In genomic region chr1:88274431-88274830, GRCh38 we compare ENCODE assay signal across 25 cellular contexts.
DNase-seq lines count a peak whose midpoint lies in the region; ATAC-seq and TF ChIP-seq lines count a peak whose summit lies in the region.
"Had no signal": no experiment of that assay in that cellular context is flagged by ENCODE, and none has a peak within 500 bp of the region (broad histone marks: within the 10 kb centered on the region; RNA-seq: fewer than 3 reads in every experiment).

No MANE protein-coding gene starts in this region.

- no peaks in the 10 kb centered on the region for H4K20me1 ChIP-seq in GM23338 (replicated peaks; ENCODE audit: insufficient read depth)
- no peaks in the 10 kb centered on the region for H4K20me1 ChIP-seq in osteoblast (ENCODE audit: insufficient read depth, low read length)
- H4K20me1 ChIP-seq: BLaER1 had no signal

- H3K4me1 Mint-ChIP-seq in GM23338 (peaks cover 15% of the 10 kb centered on the region; the same call in 2 of the 3 replicates), endodermal cell (no peaks in the 10 kb centered on the region), T-helper 17 cell (no peaks in the 10 kb centered on the region)
- H3K4me1 Mint-ChIP-seq: CD14-positive monocyte; CD4-positive, alpha-beta memory T cell; CD4-positive, CD25-positive, alpha-beta regulatory T cell; CD8-positive, alpha-beta memory T cell had no signal

- H3K4me3 ChIP-seq in GM23338 (no peak overlapping the region), endodermal cell (ENCODE audit: low read length) (no peak overlapping the region), osteoblast (ENCODE audit: insufficient read depth, low read length) (no peak overlapping the region), stomach (no peak overlapping the region)
- H3K4me3 ChIP-seq: BLaER1 had no signal

- H3K4me2 ChIP-seq in GM23338 (no peak overlapping the region), osteoblast (ENCODE audit: insufficient read depth, low read length) (no peak overlapping the region)
- H3K4me2 ChIP-seq: BLaER1 had no signal

- H2AFZ ChIP-seq in GM23338 (0 out of 2 replicates have a peak overlapping the region, but pooled peaks have one; percentile 12), osteoblast (ENCODE audit: low read length) (no peak overlapping the region)

- H3K27me3 ChIP-seq in GM23338 (ENCODE audit: insufficient read depth): no peaks in the 10 kb centered on the region
- no peaks in the 10 kb centered on the region for H3K27me3 ChIP-seq in endodermal cell (ENCODE audit: control insufficient read depth, insufficient read depth, low read length, poor library complexity, severe bottlenecking)
- H3K27me3 ChIP-seq in osteoblast (ENCODE audit: insufficient read depth, low read length): no peaks in the 10 kb centered on the region
- no peaks in the 10 kb centered on the region for H3K27me3 ChIP-seq in stomach
- H3K27me3 ChIP-seq: BE2C, BLaER1 had no signal

- no peaks in the 10 kb centered on the region for H3K36me3 ChIP-seq in GM23338 (ENCODE audit: insufficient read depth)
- H3K36me3 ChIP-seq in endodermal cell (ENCODE audit: control insufficient read depth, insufficient read depth, low read length): no peaks in the 10 kb centered on the region
- no peaks in the 10 kb centered on the region for H3K36me3 ChIP-seq in osteoblast (ENCODE audit: insufficient read depth, low read length)
- H3K36me3 ChIP-seq in stomach: no peaks in the 10 kb centered on the region
- H3K36me3 ChIP-seq: BE2C, BLaER1 had no signal

- H3K27ac ChIP-seq in GM23338 (ENCODE audit: low read depth) (no peak overlapping the region), angular gyrus (ENCODE audit: low read depth, low read length) (peak overlapping the region; percentile 18), endodermal cell (ENCODE audit: low read depth, low read length) (no peak overlapping the region), osteoblast (ENCODE audit: low read depth, low read length) (no peak overlapping the region), stomach (no peak overlapping the region)
- H3K27ac ChIP-seq: BLaER1 had no signal

- no peaks in the 10 kb centered on the region for H3K9me3 ChIP-seq in endodermal cell (ENCODE audit: control insufficient read depth, low read length)
- H3K9me3 ChIP-seq in osteoblast (ENCODE audit: low read depth, low read length): no peaks in the 10 kb centered on the region
- no peaks in the 10 kb centered on the region for H3K9me3 ChIP-seq in T-helper 17 cell (ENCODE audit: control insufficient read depth, low read length, poor library complexity, severe bottlenecking)
- H3K9me3 ChIP-seq in stomach: no peaks in the 10 kb centered on the region
- H3K9me3 ChIP-seq: BE2C, BLaER1 had no signal

- H3K9me3 Mint-ChIP-seq in GM23338 (peaks cover 5% of the 10 kb centered on the region; the same call in 2 of the 3 replicates), endodermal cell (peaks cover 2% of the 10 kb centered on the region)
- H3K9me3 Mint-ChIP-seq: CD8-positive, alpha-beta memory T cell had no signal

- no peaks in the 10 kb centered on the region for H3F3A ChIP-seq in GM23338 (replicated peaks; ENCODE audit: low read depth)

- H3K9me2 ChIP-seq in GM23338 (ENCODE audit: insufficient read depth): no peaks in the 10 kb centered on the region

- intact Hi-C loops in stomach (cut with DNase I; ENCODE audit: low total_unique reads): no loop called here

- no peaks in the 10 kb centered on the region for H3K36me3 Mint-ChIP-seq in GM23338 (ENCODE audit: low read depth)
- H3K36me3 Mint-ChIP-seq in endodermal cell (ENCODE audit: low read depth): no peaks in the 10 kb centered on the region
- no peaks in the 10 kb centered on the region for H3K36me3 Mint-ChIP-seq in T-helper 17 cell (ENCODE audit: low read depth)
- H3K36me3 Mint-ChIP-seq: CD14-positive monocyte; CD4-positive, alpha-beta memory T cell; CD4-positive, CD25-positive, alpha-beta regulatory T cell; CD8-positive, alpha-beta memory T cell had no signal

- ATAC-seq in GM23338 (no peak), T-helper 17 cell (no peak), GM21717 (IDR thresholded peaks at IDR 0.05; ENCODE audit: unreplicated experiment) (no peak)

- no peak for TF ChIP-seq POLR2A in stomach (IDR thresholded peaks at IDR 0.05)

- H3K4me3 Mint-ChIP-seq in GM23338 (no peak overlapping the region), endodermal cell (no peak overlapping the region), T-helper 17 cell (no peak overlapping the region)
- H3K4me3 Mint-ChIP-seq: CD14-positive monocyte; CD4-positive, alpha-beta memory T cell; CD4-positive, CD25-positive, alpha-beta regulatory T cell; CD8-positive, alpha-beta memory T cell had no signal

- H3K4me1 ChIP-seq in GM23338 (ENCODE audit: insufficient read depth) (peaks cover 10% of the 10 kb centered on the region; the same call in 1 of the 2 replicates), endodermal cell (ENCODE audit: control insufficient read depth, insufficient read depth, low read length) (no peaks in the 10 kb centered on the region), osteoblast (ENCODE audit: insufficient read depth, low read length) (no peaks in the 10 kb centered on the region), stomach (no peaks in the 10 kb centered on the region)
- H3K4me1 ChIP-seq: BE2C, BLaER1 had no signal

- no peaks in the 10 kb centered on the region for H3K79me2 ChIP-seq in GM23338 (replicated peaks; ENCODE audit: insufficient read depth)
- no peaks in the 10 kb centered on the region for H3K79me2 ChIP-seq in osteoblast (ENCODE audit: insufficient read depth, low read length)

- H3K9ac ChIP-seq in endodermal cell (ENCODE audit: extremely low read depth, low read length, poor library complexity, severe bottlenecking): no peak overlapping the region
- H3K9ac ChIP-seq: BLaER1 had no signal

- H3K27me3 Mint-ChIP-seq in GM23338 (ENCODE audit: insufficient read depth, low read depth, poor library complexity) (no peaks in the 10 kb centered on the region), endodermal cell (ENCODE audit: insufficient read depth) (no peaks in the 10 kb centered on the region), T-helper 17 cell (peaks cover 6% of the 10 kb centered on the region)
- H3K27me3 Mint-ChIP-seq: CD8-positive, alpha-beta memory T cell had no signal

- DNase-seq in GM23338 (ENCODE audit: low spot score): no peak
- no peak for DNase-seq in endodermal cell
- DNase-seq in osteoblast (ENCODE audit: insufficient read length, low spot score, missing footprints): peak; percentile 22
- no peak for DNase-seq in T-helper 17 cell
- DNase-seq in middle frontal gyrus (ENCODE audit: extremely low spot score, low spot score): no peak
- no peak for DNase-seq in stomach
- DNase-seq: 8988T; ACHN; BE2C; C1 segment of cervical spinal cord; CD4-positive, alpha-beta memory T cell; CD4-positive, CD25-positive, alpha-beta regulatory T cell; CD8-positive, alpha-beta memory T cell; COR-L47; DMS 273 treated with DMSO at 0.1 percent for 48 hours; DMS153; DMS53; DMS79; DND-41; EL; GDM1 had no signal

- WGBS in endodermal cell (ENCODE audit: insufficient coverage in 1 of 2, insufficient read length in 1 of 2), 2 experiments: 100% methylated on average over 1 of the region's 1 CpG; no CpG with 5 or more reads in 1 of the 2 experiments
- 40 to 73% (median 56%) methylated on average over 1 of the region's 1 CpG for WGBS in stomach, 5 donors

- no peak overlapping the region for H3K27ac Mint-ChIP-seq in GM23338
- peak overlapping the region; percentile 25 for H3K27ac Mint-ChIP-seq in endodermal cell
- no peak overlapping the region for H3K27ac Mint-ChIP-seq in T-helper 17 cell
- H3K27ac Mint-ChIP-seq: CD14-positive monocyte; CD4-positive, alpha-beta memory T cell; CD4-positive, CD25-positive, alpha-beta regulatory T cell had no signal

- TF ChIP-seq EP300 in stomach (IDR thresholded peaks at IDR 0.05): no peak

- TF ChIP-seq CTCF in GM23338 (conservative IDR thresholded peaks at IDR 0.05; ENCODE audit: low read depth in 2 of 2) (no peak), endodermal cell (conservative IDR thresholded peaks at IDR 0.05) (no peak), osteoblast (IDR thresholded peaks at IDR 0.05; ENCODE audit: extremely low read depth, low read depth, low read length) (no peak), stomach (IDR thresholded peaks at IDR 0.05) (no peak)

TF ChIP-seq in GM23338, 12 proteins besides CTCF, POLR2A, EP300 and RAD21 (continues in another document):
- TF ChIP-seq NANOG (IDR thresholded peaks at IDR 0.05; ENCODE audit: borderline replicate concordance) (no peak), EZH2 (IDR thresholded peaks at IDR 0.05; ENCODE audit: low read depth, unreplicated experiment) (no peak), ZNF331 (CRISPR knock-in tag; IDR thresholded peaks at IDR 0.05; ENCODE audit: low read depth) (no peak), POLR2AphosphoS5 (IDR thresholded peaks at IDR 0.05; ENCODE audit: low read depth) (no peak), CREB1 (CRISPR knock-in tag; IDR thresholded peaks at IDR 0.05; ENCODE audit: low read depth) (no peak), JUNB (IDR thresholded peaks at IDR 0.05; ENCODE audit: unreplicated experiment) (no peak)
- TF ChIP-seq, protein P1, sequence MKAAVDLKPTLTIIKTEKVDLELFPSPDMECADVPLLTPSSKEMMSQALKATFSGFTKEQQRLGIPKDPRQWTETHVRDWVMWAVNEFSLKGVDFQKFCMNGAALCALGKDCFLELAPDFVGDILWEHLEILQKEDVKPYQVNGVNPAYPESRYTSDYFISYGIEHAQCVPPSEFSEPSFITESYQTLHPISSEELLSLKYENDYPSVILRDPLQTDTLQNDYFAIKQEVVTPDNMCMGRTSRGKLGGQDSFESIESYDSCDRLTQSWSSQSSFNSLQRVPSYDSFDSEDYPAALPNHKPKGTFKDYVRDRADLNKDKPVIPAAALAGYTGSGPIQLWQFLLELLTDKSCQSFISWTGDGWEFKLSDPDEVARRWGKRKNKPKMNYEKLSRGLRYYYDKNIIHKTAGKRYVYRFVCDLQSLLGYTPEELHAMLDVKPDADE (IDR thresholded peaks at IDR 0.05): no peak
